9 cellular contexts compared by ENCODE assay signal in genomic region chr9:35686222-35687203, GRCh38. TPM values are rescaled to one million over a fixed set of nuclear protein-coding genes. Genes with fewer than 3 reads are reported as not detected.
DNase-seq lines count a peak whose midpoint lies in the region; ATAC-seq and TF ChIP-seq lines count a peak whose summit lies in the region.
"Had no signal": no experiment of that assay in that cellular context is flagged by ENCODE, and none has a peak within 500 bp of the region (broad histone marks: within the 10 kb centered on the region; RNA-seq: fewer than 3 reads in every experiment).

No MANE protein-coding gene starts in this region.

- intact Hi-C loops in Right ventricle myocardium superior (cut with DNase I): no loop called here
- intact Hi-C loops in cardiac septum (cut with DNase I): no loop called here

- H3K4me3 Mint-ChIP-seq in activated naive CD4-positive, alpha-beta T cell treated with anti-CD3 and anti-CD28 coated beads, Interleukin-2, amount 10 ng/mL, durations not matched to agents 7 days and 5 days: no peak overlapping the region

- DNase-seq in Right ventricle myocardium superior (no peak), cardiac septum (ENCODE audit: low spot score) (no peak), coronary artery (ENCODE audit: low spot score) (no peak), NCI-H1417 (lab: John Stamatoyannopoulos, UW) (no peak), GM19238 (ENCODE audit: insufficient read length, low spot score) (no peak), HuH-7.5 (ENCODE audit: low spot score) (no peak)
- DNase-seq in activated naive CD4-positive, alpha-beta T cell treated with anti-CD3 and anti-CD28 coated beads, Interleukin-2, amount 10 ng/mL, durations not matched to agents 7 days and 5 days: no peak
- DNase-seq: activated CD4-positive, CD25-positive, alpha-beta regulatory T cell treated with anti-CD3 and anti-CD28 coated beads, Interleukin-2, amount 50 U/mL, for 72 hours had no signal

- ATAC-seq in Right ventricle myocardium superior (ENCODE audit: poor library complexity): peak; percentile 25

- no peaks in the 10 kb centered on the region for H3K9me3 ChIP-seq in muscle layer of duodenum (ENCODE audit: control insufficient read depth in 1 of 2, low read length in 2 of 2)

- peaks cover 21% of the 10 kb centered on the region for H3K4me1 Mint-ChIP-seq in activated naive CD4-positive, alpha-beta T cell treated with anti-CD3 and anti-CD28 coated beads, Interleukin-2, amount 10 ng/mL, durations not matched to agents 7 days and 5 days

- H3K9me3 Mint-ChIP-seq in activated naive CD4-positive, alpha-beta T cell treated with anti-CD3 and anti-CD28 coated beads, Interleukin-2, amount 10 ng/mL, durations not matched to agents 7 days and 5 days: no peaks in the 10 kb centered on the region

- H3K4me3 ChIP-seq in coronary artery (peak overlapping the region; percentile 82), muscle layer of duodenum (ENCODE audit: low read depth in 1 of 2, low read length in 2 of 2) (peak overlapping the region; percentile 71 to 78)

- H3K4me1 ChIP-seq in muscle layer of duodenum (ENCODE audit: control insufficient read depth in 1 of 2, insufficient read depth in 2 of 2, low read length in 2 of 2): peaks cover 0 to 36% of the 10 kb centered on the region in 2 donors

- no peaks in the 10 kb centered on the region for H3K36me3 Mint-ChIP-seq in activated naive CD4-positive, alpha-beta T cell treated with anti-CD3 and anti-CD28 coated beads, Interleukin-2, amount 10 ng/mL, durations not matched to agents 7 days and 5 days

- H3K36me3 ChIP-seq in muscle layer of duodenum (ENCODE audit: control insufficient read depth in 1 of 2, insufficient read depth in 2 of 2, low read length in 2 of 2): peaks cover 26 to 51% of the 10 kb centered on the region in 2 donors

- H3K27ac ChIP-seq in coronary artery (peak overlapping the region; percentile 96), muscle layer of duodenum (ENCODE audit: low read length) (peak overlapping the region; percentile 94)

- no peaks in the 10 kb centered on the region for H3K27me3 ChIP-seq in muscle layer of duodenum (ENCODE audit: low read depth, low read length)

- peaks cover 37% of the 10 kb centered on the region for H3K27me3 Mint-ChIP-seq in activated naive CD4-positive, alpha-beta T cell treated with anti-CD3 and anti-CD28 coated beads, Interleukin-2, amount 10 ng/mL, durations not matched to agents 7 days and 5 days

- CTCF ChIA-PET in activated naive CD4-positive, alpha-beta T cell treated with anti-CD3 and anti-CD28 coated beads, Interleukin-2, amount 10 ng/mL, durations not matched to agents 7 days and 5 days (lab: Charles Lee): interaction anchor here (0.7 to 4.9 kb wide), 3 partner anchors 10 to 1070 kb away, joined by 3 to 49 read pairs (median 16); no protein-coding TSS in a partner anchor

- H3K27ac Mint-ChIP-seq in activated naive CD4-positive, alpha-beta T cell treated with anti-CD3 and anti-CD28 coated beads, Interleukin-2, amount 10 ng/mL, durations not matched to agents 7 days and 5 days: no peak overlapping the region

- TF ChIP-seq CTCF in coronary artery (IDR thresholded peaks at IDR 0.05): no peak

RNA-seq across cellular contexts. Expression of gene TPM2, which starts 3.2 kb away (rescaled TPM):
- total RNA-seq in Right ventricle myocardium superior: 966 TPM
- total RNA-seq in cardiac septum: 690 TPM

RNA-seq across cellular contexts. Expression of gene CA9, which starts 12.8 kb away (rescaled TPM):
- not detected for total RNA-seq in Right ventricle myocardium superior
- 0.48 TPM for total RNA-seq in cardiac septum

RNA-seq across cellular contexts. Expression of gene ARHGEF39, which starts 21.5 kb away (rescaled TPM):
- total RNA-seq in Right ventricle myocardium superior (0.24 TPM), cardiac septum (0.48 TPM)

RNA-seq across cellular contexts. Expression of gene CCDC107, which starts 28.4 kb away (rescaled TPM):
- total RNA-seq in Right ventricle myocardium superior: 48.4 TPM
- 47.7 TPM for total RNA-seq in cardiac septum

RNA-seq across cellular contexts. Expression of gene RMRP, which starts 28.7 kb away (rescaled TPM):
- total RNA-seq in Right ventricle myocardium superior (19,155 TPM), cardiac septum (10,677 TPM)
